Comparison of ENCODE assay signal across 8 cellular contexts in the genomic region with DNA sequence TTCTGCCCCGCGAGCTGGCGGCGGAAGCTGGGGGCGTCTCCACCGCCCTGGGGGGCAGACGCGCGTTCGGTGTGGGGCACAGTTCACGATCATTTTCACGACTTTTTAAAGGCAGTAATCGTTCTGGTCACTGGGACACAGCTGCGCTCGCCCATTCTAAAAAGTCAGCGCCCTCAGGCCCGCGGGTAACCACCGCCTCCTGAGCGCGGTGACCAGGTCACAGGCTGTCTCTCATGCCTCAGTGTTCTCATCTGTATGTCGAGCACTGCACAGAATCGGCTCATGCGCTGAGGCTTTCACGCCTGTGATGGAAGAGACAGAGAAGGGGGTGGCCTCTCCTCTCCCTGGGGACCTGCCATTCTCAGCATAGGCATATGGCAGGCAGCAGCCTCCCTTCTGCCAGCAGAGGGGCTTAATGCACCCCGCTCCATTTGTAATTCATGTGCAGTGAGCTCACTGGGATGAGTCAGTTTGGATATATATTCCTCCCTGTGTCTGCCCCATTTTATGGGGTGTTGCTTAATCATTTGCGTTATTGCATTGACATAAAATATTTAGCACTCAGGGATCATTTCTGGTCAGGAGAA. TPM values are rescaled to one million over a fixed set of nuclear protein-coding genes. Genes with fewer than 3 reads are reported as not detected.
DNase-seq lines count a peak whose midpoint lies in the region; TF ChIP-seq lines count a peak whose summit lies in the region.
"Not testable (repeated sequence)": the region's sequence is repeated elsewhere in the genome, so short reads cannot be mapped to it uniquely, and the experiment has no call there.

No MANE protein-coding gene starts in this region.

- not testable (repeated sequence) for H2BK5ac ChIP-seq in trophoblast cell (ENCODE audit: low read depth, low read length, poor library complexity)

- H3K36me3 Mint-ChIP-seq in IgD-negative memory B cell = not testable (repeated sequence)

- not testable (repeated sequence) for H4K12ac ChIP-seq in trophoblast cell (ENCODE audit: low read depth, low read length)

- not testable (repeated sequence) for H3K4me1 Mint-ChIP-seq in IgD-negative memory B cell

- H3K4me2 ChIP-seq in trophoblast cell (ENCODE audit: low read length) = peak overlapping the region; percentile 69

- H3K18ac ChIP-seq in trophoblast cell (ENCODE audit: low read length) = peak overlapping the region; percentile 75

- intact Hi-C loops in esophagus muscularis mucosa (cut with DNase I); transverse colon (cut with DNase I; ENCODE audit: low total_unique reads): not testable (repeated sequence)

- H3K9ac ChIP-seq in adipocyte (ENCODE audit: low read length) = peak overlapping the region; percentile 86
- H3K9ac ChIP-seq in trophoblast cell (ENCODE audit: low read length) = not testable (repeated sequence)

- not testable (repeated sequence) for H3K27me3 ChIP-seq in adipocyte (replicated peaks; ENCODE audit: control insufficient read depth, insufficient read depth, low read length); esophagus muscularis mucosa; trophoblast cell (ENCODE audit: insufficient read depth, low read length); transverse colon

- H3K14ac ChIP-seq in trophoblast cell (ENCODE audit: low read length) = peak overlapping the region; percentile 44

- peak overlapping the region; percentile 84 to 100 (median 91) for H3K4me3 Mint-ChIP-seq in IgD-negative memory B cell

- DNase-seq in DMS 273 (lab: John Stamatoyannopoulos, UW; ENCODE audit: unreplicated experiment) = peak; percentile 77
- peak; percentile 8 for DNase-seq in SK-N-DZ (ENCODE audit: low spot score)
- peak; percentile 53 for DNase-seq in adipocyte (ENCODE audit: low read depth)
- DNase-seq in esophagus muscularis mucosa (ENCODE audit: extremely low spot score); trophoblast cell; transverse colon: not testable (repeated sequence)
- peak; percentile 62 for DNase-seq in left kidney (ENCODE audit: low read depth, low spot score)

- not testable (repeated sequence) for TF ChIP-seq CTCF in esophagus muscularis mucosa (IDR thresholded peaks at IDR 0.05); transverse colon (IDR thresholded peaks at IDR 0.05)

- not testable (repeated sequence) for H3K4me1 ChIP-seq in adipocyte (ENCODE audit: control insufficient read depth, insufficient read depth, low read length); trophoblast cell (ENCODE audit: control insufficient read depth in 1 of 2, insufficient read depth in 2 of 2, low read length in 2 of 2)
- peaks cover 4 to 14% (median 8%) of the 10 kb centered on the region in 4 donors for H3K4me1 ChIP-seq in esophagus muscularis mucosa
- peaks cover 0 to 10% (median 3%) of the 10 kb centered on the region in 4 donors for H3K4me1 ChIP-seq in transverse colon

- H3K4me3 ChIP-seq in adipocyte (ENCODE audit: low read length) (peak overlapping the region; percentile 83), esophagus muscularis mucosa (peak overlapping the region; percentile 75 to 85 (median 78)), trophoblast cell (ENCODE audit: low read depth, low read length) (peak overlapping the region; percentile 73), transverse colon (peak overlapping the region; percentile 69 to 91 (median 82))

- TF ChIP-seq POLR2A in esophagus muscularis mucosa (IDR thresholded peaks at IDR 0.05; ENCODE audit: low read depth); transverse colon (IDR thresholded peaks at IDR 0.05): not testable (repeated sequence)

- not testable (repeated sequence) for H2AK5ac ChIP-seq in trophoblast cell (ENCODE audit: low read length)

- H2BK120ac ChIP-seq in trophoblast cell (ENCODE audit: insufficient read depth, low read length, poor library complexity) = peak overlapping the region; percentile 35

- H3K36me3 ChIP-seq in adipocyte (ENCODE audit: control insufficient read depth, insufficient read depth, low read length, severe bottlenecking); esophagus muscularis mucosa; trophoblast cell (ENCODE audit: control insufficient read depth in 1 of 2, insufficient read depth in 2 of 2, low read length in 2 of 2); transverse colon: not testable (repeated sequence)

- not testable (repeated sequence) for H2BK12ac ChIP-seq in trophoblast cell (ENCODE audit: low read length)

- not testable (repeated sequence) for H3K9me3 Mint-ChIP-seq in IgD-negative memory B cell

- not testable (repeated sequence) for H3K79me1 ChIP-seq in trophoblast cell (ENCODE audit: low read length)

- not testable (repeated sequence) for H3K4ac ChIP-seq in trophoblast cell (ENCODE audit: low read depth, low read length)

- not testable (repeated sequence) for TF ChIP-seq EP300 in esophagus muscularis mucosa (IDR thresholded peaks at IDR 0.05); transverse colon (IDR thresholded peaks at IDR 0.05; ENCODE audit: low read depth)

- 64% methylated on average over 2 of the region's 27 CpGs for WGBS in esophagus muscularis mucosa
- no CpG with 5 or more reads among the region's 27 CpGs for WGBS in trophoblast cell (ENCODE audit: extremely low coverage, insufficient coverage, insufficient read length)
- WGBS in transverse colon (ENCODE audit: low coverage in 1 of 2), 2 donors = 3% methylated on average over 27 of the region's 27 CpGs; no CpG with 5 or more reads in 1 of the 2 donors

- H4K8ac ChIP-seq in trophoblast cell (ENCODE audit: low read depth, low read length) = peak overlapping the region; percentile 83

- in situ Hi-C loops in transverse colon (cut with MboI; ENCODE audit: low pct_ligation_motif_present in 1 of 4, low pct_unique_long_range_greater_than_20kb in 1 of 4, low sequenced_read_pairs in 3 of 4) = not testable (repeated sequence)

- not testable (repeated sequence) for H3K23ac ChIP-seq in trophoblast cell (ENCODE audit: low read length)

- H3K27ac ChIP-seq in esophagus muscularis mucosa (replicated peaks in 1 of 4) (peak overlapping the region; percentile 75 to 96 (median 90)), transverse colon (peak overlapping the region; percentile 86 to 96 (median 92))
- H3K27ac ChIP-seq in trophoblast cell (ENCODE audit: low read depth, low read length) = not testable (repeated sequence)

- peak overlapping the region; percentile 10 for H2AFZ ChIP-seq in trophoblast cell (ENCODE audit: insufficient read depth, low read length, poor library complexity)

- peak overlapping the region in 2 of 3 donors; percentile 49 to 59 for H3K27ac Mint-ChIP-seq in IgD-negative memory B cell

- H3K79me2 ChIP-seq in trophoblast cell (ENCODE audit: control insufficient read depth, insufficient read depth, low read length, poor library complexity) = not testable (repeated sequence)

- H3K9me3 ChIP-seq in adipocyte (ENCODE audit: control insufficient read depth, low read length); esophagus muscularis mucosa; trophoblast cell (ENCODE audit: insufficient read depth, low read depth, low read length); transverse colon: not testable (repeated sequence)

- not testable (repeated sequence) for H3K27me3 Mint-ChIP-seq in IgD-negative memory B cell

- H4K91ac ChIP-seq in trophoblast cell (ENCODE audit: low read depth, low read length) = not testable (repeated sequence)

RNA-seq across cellular contexts. Expression of a gene that starts 16.5 kb away (rescaled TPM):
- not detected for polyA plus RNA-seq in IgD-negative memory B cell
- polyA plus RNA-seq in SK-N-DZ (2014; cell fraction: cytosol; rRNA removed) = not detected in 2 replicates
- polyA plus RNA-seq in SK-N-DZ (2014; cell fraction: nucleus; rRNA removed) = not detected in 2 replicates
- total RNA-seq in esophagus muscularis mucosa (not detected), transverse colon (not detected)
- not detected in 2 replicates for polyA plus RNA-seq in trophoblast cell (2013)

RNA-seq across cellular contexts. Expression of a gene that starts 56.8 kb away (rescaled TPM):
- not detected for polyA plus RNA-seq in IgD-negative memory B cell
- not detected in 2 replicates for polyA plus RNA-seq in SK-N-DZ (2014; cell fraction: cytosol; rRNA removed)
- polyA plus RNA-seq in SK-N-DZ (2014; cell fraction: nucleus; rRNA removed) = not detected in 2 replicates
- total RNA-seq in esophagus muscularis mucosa (not detected), transverse colon (not detected)
- not detected in 2 replicates for polyA plus RNA-seq in trophoblast cell (2013)
